11 cellular contexts compared by ENCODE assay signal in the genomic region with DNA sequence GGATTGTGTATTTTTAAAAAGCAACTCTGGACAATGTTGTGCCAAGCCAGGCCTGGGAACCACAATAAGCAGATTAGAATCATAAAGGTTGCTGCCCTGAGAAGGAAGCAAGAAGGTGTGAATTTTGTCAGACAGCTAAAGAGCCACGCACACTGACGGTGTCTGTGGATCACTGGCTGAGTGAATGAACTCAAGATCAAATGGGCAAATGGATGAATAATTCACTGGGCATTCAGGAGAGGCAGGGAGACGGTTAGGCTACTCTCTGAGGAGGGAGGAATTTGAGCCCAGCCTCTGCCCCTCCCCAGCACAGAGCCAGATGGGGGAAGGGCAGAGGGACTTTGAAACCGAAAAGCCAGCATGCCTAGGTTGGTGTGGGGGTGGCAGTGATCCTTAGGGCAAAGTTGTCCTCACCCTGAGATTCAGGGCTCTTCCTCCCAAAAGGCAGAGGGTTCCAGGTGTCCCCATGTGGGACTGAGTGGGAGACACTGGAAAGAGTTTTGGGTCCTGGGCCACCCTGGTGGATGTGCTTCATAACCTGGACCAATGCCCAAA. TPM values are rescaled to one million over a fixed set of nuclear protein-coding genes. Genes with fewer than 3 reads are reported as not detected.
A peak's percentile ranks its signal among the peaks of the same experiment; 100 is the strongest.
DNase-seq lines count a peak whose midpoint lies in the region; ATAC-seq and TF ChIP-seq lines count a peak whose summit lies in the region.
"Had no signal": no experiment of that assay in that cellular context is flagged by ENCODE, and none has a peak within 500 bp of the region (broad histone marks: within the 10 kb centered on the region; RNA-seq: fewer than 3 reads in every experiment).

No MANE protein-coding gene starts in this region.

- H3K36me3 ChIP-seq in IMR-90 (ENCODE audit: control insufficient read depth, insufficient read depth, low read length) (no peaks in the 10 kb centered on the region), trophoblast cell (ENCODE audit: control insufficient read depth in 1 of 2, insufficient read depth in 2 of 2, low read length in 2 of 2) (no peaks in the 10 kb centered on the region)

- no peak overlapping the region; the same call in 1 of the 2 replicates for H3K4ac ChIP-seq in IMR-90 (ENCODE audit: low read depth, low read length)
- no peak overlapping the region for H3K4ac ChIP-seq in trophoblast cell (ENCODE audit: low read depth, low read length)

- no peak for TF ChIP-seq RAD21 in IMR-90 (IDR thresholded peaks at IDR 0.05; ENCODE audit: low read length)

- H2AK5ac ChIP-seq in IMR-90 (ENCODE audit: low read depth, low read length), result peak overlapping the region; percentile 33; the same call in 1 of the 2 replicates
- H2AK5ac ChIP-seq in trophoblast cell (ENCODE audit: low read length), result no peak overlapping the region

- H3K4me3 ChIP-seq in IMR-90 (ENCODE audit: insufficient read depth, low read depth, low read length) (no peak overlapping the region), epithelial cell of esophagus (ENCODE audit: low read length) (no peak overlapping the region), trophoblast cell (ENCODE audit: low read depth, low read length) (no peak overlapping the region)

- H3K23ac ChIP-seq in IMR-90 (ENCODE audit: low read depth, low read length) (no peak overlapping the region), trophoblast cell (ENCODE audit: low read length) (no peak overlapping the region)

- H4K91ac ChIP-seq in IMR-90 (ENCODE audit: insufficient read depth, low read depth, low read length), result no peak overlapping the region; the same call in 1 of the 2 replicates
- no peak overlapping the region for H4K91ac ChIP-seq in trophoblast cell (ENCODE audit: low read depth, low read length)

- peaks cover 6% of the 10 kb centered on the region; the same call in 1 of the 2 replicates for H3K9me1 ChIP-seq in IMR-90 (ENCODE audit: insufficient read depth, low read length)

- H3K14ac ChIP-seq in IMR-90 (replicated peaks; ENCODE audit: low read depth, low read length), result no peak overlapping the region
- H3K14ac ChIP-seq in trophoblast cell (ENCODE audit: low read length), result no peak overlapping the region

- H2AFZ ChIP-seq in IMR-90 (replicated peaks; ENCODE audit: low read length, poor library complexity) (peak overlapping the region; percentile 67), trophoblast cell (ENCODE audit: insufficient read depth, low read length, poor library complexity) (no peak overlapping the region)

- in situ Hi-C loops in IMR-90 (cut with MboI; ENCODE audit: low sequenced_read_pairs), result no loop called here

- H3K18ac ChIP-seq in IMR-90 (ENCODE audit: low read depth, low read length) (no peak overlapping the region), trophoblast cell (ENCODE audit: low read length) (no peak overlapping the region)

- no peak overlapping the region for H4K12ac ChIP-seq in trophoblast cell (ENCODE audit: low read depth, low read length)

- CTCF ChIA-PET in IMR-90 (lab: Yijun Ruan, JAX), result no interaction called here

- H3K56ac ChIP-seq in IMR-90 (ENCODE audit: extremely low read depth, insufficient read depth, low read length), result no peak overlapping the region

- no peak overlapping the region for H3K4me2 ChIP-seq in IMR-90 (ENCODE audit: low read depth, low read length)
- no peak overlapping the region for H3K4me2 ChIP-seq in trophoblast cell (ENCODE audit: low read length)

- H2BK120ac ChIP-seq in IMR-90 (ENCODE audit: low read depth, low read length) (0 out of 2 replicates have a peak overlapping the region, but pooled peaks have one; percentile 5), trophoblast cell (ENCODE audit: insufficient read depth, low read length, poor library complexity) (no peak overlapping the region)

- no peak overlapping the region for H2BK12ac ChIP-seq in trophoblast cell (ENCODE audit: low read length)

- H3K27me3 ChIP-seq in IMR-90 (ENCODE audit: control insufficient read depth, insufficient read depth, low read length), result peaks cover 35% of the 10 kb centered on the region
- H3K27me3 ChIP-seq in trophoblast cell (ENCODE audit: insufficient read depth, low read length), result peaks cover 36% of the 10 kb centered on the region

- DNase-seq in AG20443 (ENCODE audit: low spot score) (peak; percentile 63), IMR-90 (peak; percentile 30), epithelial cell of esophagus (ENCODE audit: low read depth) (peak; percentile 37), myocyte (ENCODE audit: low read depth) (peak; percentile 61), trophoblast cell (no peak)
- DNase-seq in activated CD8-positive, alpha-beta memory T cell treated with anti-CD3 and anti-CD28 coated beads, Interleukin-2, amount 50 U/mL, for 48 hours, result no peak
- DNase-seq: activated naive CD8-positive, alpha-beta T cell treated with anti-CD3 and anti-CD28 coated beads, Interleukin-2, amount 50 U/mL, for 24 hours; stimulated activated CD4-positive, alpha-beta T cell treated with anti-CD3 and anti-CD28 coated beads, Interleukin-4, amount 100 ng/mL, for 24 hours had no signal

- no peaks in the 10 kb centered on the region for H4K20me1 ChIP-seq in IMR-90 (ENCODE audit: insufficient read depth, low read length)

- TF ChIP-seq POLR2A in IMR-90 (IDR thresholded peaks at IDR 0.05; ENCODE audit: low read depth, low read length), result no peak

- no peak overlapping the region for H3K27ac ChIP-seq in IMR-90 (ENCODE audit: insufficient read depth, low read length)
- H3K27ac ChIP-seq in trophoblast cell (ENCODE audit: low read depth, low read length), result no peak overlapping the region

- peak overlapping the region; percentile 12 for H2AK9ac ChIP-seq in IMR-90 (replicated peaks; ENCODE audit: low read depth, low read length, poor library complexity)

- H3K9me3 ChIP-seq in IMR-90 (ENCODE audit: control insufficient read depth, insufficient read depth, low read length), result no peaks in the 10 kb centered on the region
- peaks cover 16% of the 10 kb centered on the region for H3K9me3 ChIP-seq in trophoblast cell (ENCODE audit: insufficient read depth, low read depth, low read length)

- H2BK5ac ChIP-seq in IMR-90 (ENCODE audit: low read depth, low read length, poor library complexity, severe bottlenecking) (no peak overlapping the region), trophoblast cell (ENCODE audit: low read depth, low read length, poor library complexity) (no peak overlapping the region)

- H2BK15ac ChIP-seq in IMR-90 (ENCODE audit: low read depth, low read length), result no peak overlapping the region

- BruUV-seq in IMR-90 (replicated peaks; lab: Mats Ljungman, UMichigan), result no TSS peak

- H2BK20ac ChIP-seq in IMR-90 (ENCODE audit: low read depth, low read length), result peak overlapping the region; percentile 52; the same call in 1 of the 2 replicates

- no peaks in the 10 kb centered on the region for H3K79me1 ChIP-seq in IMR-90 (ENCODE audit: low read depth in 1 of 2, low read length in 2 of 2)
- H3K79me1 ChIP-seq in trophoblast cell (ENCODE audit: low read length), result no peaks in the 10 kb centered on the region

- no CpG with 5 or more reads among the region's 4 CpGs for WGBS in IMR-90 (ENCODE audit: extremely low coverage in 2 of 2, insufficient read length in 1 of 2), 2 experiments
- no CpG with 5 or more reads among the region's 4 CpGs for WGBS in trophoblast cell (ENCODE audit: extremely low coverage, insufficient coverage, insufficient read length)

- dilution Hi-C loops in IMR-90 (cut with HindIII; ENCODE audit: low sequenced_read_pairs, unreplicated experiment), result no loop called here

- H4K8ac ChIP-seq in IMR-90 (ENCODE audit: low read depth in 2 of 2, low read length in 2 of 2) (peak overlapping the region; percentile 7 to 70; a peak in 1 of 4 replicates), trophoblast cell (ENCODE audit: low read depth, low read length) (no peak overlapping the region)

- H3K9ac ChIP-seq in IMR-90 (ENCODE audit: low read depth, low read length), result peak overlapping the region; percentile 46; the same call in 1 of the 2 replicates
- H3K9ac ChIP-seq in trophoblast cell (ENCODE audit: low read length), result no peak overlapping the region

- no peaks in the 10 kb centered on the region for H3K79me2 ChIP-seq in trophoblast cell (ENCODE audit: control insufficient read depth, insufficient read depth, low read length, poor library complexity)

- H4K5ac ChIP-seq in IMR-90 (ENCODE audit: low read depth, low read length), result no peak overlapping the region

- intact Hi-C loops in IMR-90 (cut with micrococcal nuclease), result no loop called here

- POLR2A ChIA-PET in IMR-90 (lab: Charles Lee; ENCODE audit: unreplicated experiment), result no interaction called here

- ATAC-seq in IMR-90 (ENCODE audit: low read depth) (peak; percentile 76), HG03097 (IDR thresholded peaks at IDR 0.05; ENCODE audit: low FRiP score, unreplicated experiment) (no peak), GM18511 (IDR thresholded peaks at IDR 0.05; ENCODE audit: unreplicated experiment) (no peak)

- TF ChIP-seq CTCF in IMR-90 (conservative IDR thresholded peaks at IDR 0.05; ENCODE audit: low read depth, low read length), result no peak
- TF ChIP-seq CTCF in epithelial cell of esophagus (IDR thresholded peaks at IDR 0.05; ENCODE audit: insufficient read depth, low read depth, low read length, missing control alignments), result no peak

- H3K4me1 ChIP-seq in IMR-90 (ENCODE audit: control insufficient read depth, insufficient read depth, low read length), result peaks cover 10% of the 10 kb centered on the region
- H3K4me1 ChIP-seq in trophoblast cell (ENCODE audit: control insufficient read depth in 1 of 2, insufficient read depth in 2 of 2, low read length in 2 of 2), result peaks cover 0 to 4% of the 10 kb centered on the region in 2 experiments

RNA-seq across cellular contexts. Expression of a gene that starts 19.5 kb away (rescaled TPM):
- total RNA-seq in IMR-90 (2012; rRNA removed) (not detected in 2 replicates), myocyte (not detected in 2 replicates)
- not detected in 2 replicates for polyA plus RNA-seq in IMR-90 (2012; rRNA removed)
- polyA plus RNA-seq in IMR-90 (2012; cell fraction: cytosol; rRNA removed), result not detected in 2 replicates
- polyA plus RNA-seq in IMR-90 (2012; cell fraction: nucleus; rRNA removed; ENCODE audit: low replicate concordance), result not detected in 2 replicates
- polyA plus RNA-seq in myocyte (2012), result 0.03 TPM
- not detected in 2 replicates for polyA plus RNA-seq in trophoblast cell (2013)
- total RNA-seq: T-helper 2 cell treated with Interferon-gamma antibody and Interleukin-4, amounts not matched to agents 100 ng/mL and 5 ng/mL, for 36 hours had no signal

RNA-seq across cellular contexts. Expression of a gene that starts 30.0 kb away (rescaled TPM):
- total RNA-seq in IMR-90 (2012; rRNA removed) (not detected in 2 replicates), myocyte (0.78 TPM in 1 of 2 replicates, not detected in the other)
- polyA plus RNA-seq in IMR-90 (2012; rRNA removed), result not detected in 2 replicates
- polyA plus RNA-seq in IMR-90 (2012; cell fraction: cytosol; rRNA removed), result not detected in 2 replicates
- 0.13 and 0.55 TPM in 2 replicates for polyA plus RNA-seq in IMR-90 (2012; cell fraction: nucleus; rRNA removed; ENCODE audit: low replicate concordance)
- polyA plus RNA-seq in myocyte (2012), result 0.55 TPM
- polyA plus RNA-seq in trophoblast cell (2013), result 0.19 and 0.82 TPM in 2 replicates

RNA-seq across cellular contexts. Expression of a gene that starts 35.3 kb away (rescaled TPM):
- total RNA-seq in IMR-90 (2012; rRNA removed), result under 0.01 TPM in 1 of 2 replicates, not detected in the other
- polyA plus RNA-seq in IMR-90 (2012; rRNA removed), result 0.01 and 0.02 TPM in 2 replicates
- 0.02 and 0.03 TPM in 2 replicates for polyA plus RNA-seq in IMR-90 (2012; cell fraction: cytosol; rRNA removed)
- 0.10 and 0.13 TPM in 2 replicates for polyA plus RNA-seq in IMR-90 (2012; cell fraction: nucleus; rRNA removed; ENCODE audit: low replicate concordance)
- total RNA-seq in myocyte, result not detected in 2 replicates
- polyA plus RNA-seq in myocyte (2012), result 0.01 TPM
- polyA plus RNA-seq in trophoblast cell (2013), result 0.01 TPM in 2 replicates

RNA-seq across cellular contexts. Expression of a gene that starts 49.3 kb away (rescaled TPM):
- total RNA-seq in IMR-90 (2012; rRNA removed), result 19.0 and 22.8 TPM in 2 replicates
- 47.8 and 58.0 TPM in 2 replicates for polyA plus RNA-seq in IMR-90 (2012; rRNA removed)
- polyA plus RNA-seq in IMR-90 (2012; cell fraction: cytosol; rRNA removed), result 192 and 227 TPM in 2 replicates
- 42.4 and 83.8 TPM in 2 replicates for polyA plus RNA-seq in IMR-90 (2012; cell fraction: nucleus; rRNA removed; ENCODE audit: low replicate concordance)
- 63.6 and 109 TPM in 2 replicates for total RNA-seq in myocyte
- polyA plus RNA-seq in myocyte (2012), result 61.1 TPM
- 29.4 and 33.8 TPM in 2 replicates for polyA plus RNA-seq in trophoblast cell (2013)

Comparison
In these comparisons a context has a peak if more than half of its experiments do, and no peak if none do; other contexts are left out.
1. DNase-seq: peak in AG20443 (single experiment), IMR-90 (single experiment), epithelial cell of esophagus (single experiment) and myocyte (single experiment); none in trophoblast cell (0 of 2) and activated CD8-positive, alpha-beta memory T cell treated with anti-CD3 and anti-CD28 coated beads, Interleukin-2, amount 50 U/mL, for 48 hours (single experiment).